In the genomic region with DNA sequence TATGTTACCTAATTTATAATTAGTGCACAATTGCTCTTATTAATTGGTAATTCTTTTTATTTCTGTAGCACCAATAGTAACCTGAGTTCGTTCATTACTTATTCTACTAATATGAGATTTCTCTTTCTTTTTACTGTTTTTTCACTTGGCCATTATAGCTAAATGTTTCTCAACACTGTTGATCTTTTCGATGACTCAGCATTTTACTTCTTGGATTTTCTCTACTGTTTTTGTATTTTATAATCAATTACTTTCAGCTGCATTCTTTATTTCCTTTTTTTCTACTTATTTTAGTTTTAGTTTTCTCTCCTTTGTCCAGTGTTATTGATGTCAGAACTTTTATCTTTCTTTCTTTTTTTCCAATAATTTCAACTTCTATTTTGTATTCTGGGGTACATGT, we compare ENCODE assay signal across 16 cellular contexts.
DNase-seq lines count a peak whose midpoint lies in the region; ATAC-seq, FAIRE-seq and TF ChIP-seq lines count a peak whose summit lies in the region.
"Had no signal": no experiment of that assay in that cellular context is flagged by ENCODE, and none has a peak within 500 bp of the region (broad histone marks: within the 10 kb centered on the region; RNA-seq: fewer than 3 reads in every experiment).

No MANE protein-coding gene starts in this region.

- no peak for TF ChIP-seq CTCF in HepG2 (CRISPR knock-in tag; IDR thresholded peaks at IDR 0.05)
- TF ChIP-seq CTCF in right lobe of liver (IDR thresholded peaks at IDR 0.05) = no peak
- no peak for TF ChIP-seq CTCF in K562 (IDR thresholded peaks at IDR 0.05 in 2 of 3, conservative IDR thresholded peaks at IDR 0.05 in 1 of 3; ENCODE audit: insufficient read depth in 2 of 3, low read depth in 1 of 3, low read length in 3 of 3)
- TF ChIP-seq CTCF in kidney (IDR thresholded peaks at IDR 0.05; ENCODE audit: borderline replicate concordance, extremely low read depth, insufficient read depth) = no peak

- H3K4me2 ChIP-seq in HepG2 (ENCODE audit: low read depth, low read length) (no peak overlapping the region), K562 (ENCODE audit: insufficient read depth, low read length) (no peak overlapping the region)

- POLR2A ChIA-PET in HepG2 (lab: Yijun Ruan, JAX) (no interaction called here), K562 (lab: Yijun Ruan, JAX) (no interaction called here)

- H3K4me3 ChIP-seq in HepG2 (replicated peaks in 1 of 3; ENCODE audit: insufficient read depth in 1 of 3, low read depth in 2 of 3, low read length in 3 of 3) = no peak overlapping the region
- H3K4me3 ChIP-seq in right lobe of liver = no peak overlapping the region
- H3K4me3 ChIP-seq in K562 = no peak overlapping the region
- H3K4me3 ChIP-seq in kidney (ENCODE audit: low read length in 2 of 2) = no peak overlapping the region

- H3K4me1 ChIP-seq in HepG2 (ENCODE audit: insufficient read depth, low read length) = no peaks in the 10 kb centered on the region
- H3K4me1 ChIP-seq in right lobe of liver = no peaks in the 10 kb centered on the region
- no peaks in the 10 kb centered on the region for H3K4me1 ChIP-seq in K562 (replicated peaks in 1 of 2; ENCODE audit: control insufficient read depth in 2 of 2, insufficient read depth in 2 of 2, low read length in 2 of 2)
- H3K4me1 ChIP-seq in kidney (ENCODE audit: control insufficient read depth in 1 of 2, insufficient read depth in 1 of 2, low read depth in 1 of 2, low read length in 2 of 2) = no peaks in the 10 kb centered on the region
- H3K4me1 ChIP-seq: Caco-2 had no signal

- H3K9me1 ChIP-seq in K562 (ENCODE audit: control insufficient read depth, insufficient read depth, low read length) = no peaks in the 10 kb centered on the region

- H3K79me2 ChIP-seq in HepG2 (ENCODE audit: insufficient read depth, low read length) (no peaks in the 10 kb centered on the region), K562 (ENCODE audit: control insufficient read depth, insufficient read depth, low read length) (no peaks in the 10 kb centered on the region)

- CTCF ChIA-PET in HepG2 (lab: Yijun Ruan, JAX; ENCODE audit: low intra/inter-chr PET ratio, low total read pairs) = no interaction called here
- CTCF ChIA-PET in K562 (lab: Yijun Ruan, JAX; ENCODE audit: low intra/inter-chr PET ratio) = no interaction called here

- H3K27me3 ChIP-seq in HepG2 (ENCODE audit: control insufficient read depth in 1 of 2, insufficient read depth in 2 of 2, low read length in 2 of 2) (no peaks in the 10 kb centered on the region), right lobe of liver (no peaks in the 10 kb centered on the region), K562 (ENCODE audit: control insufficient read depth in 2 of 2, insufficient read depth in 2 of 2, low read length in 2 of 2) (no peaks in the 10 kb centered on the region)

- no peak overlapping the region for H2AFZ ChIP-seq in HepG2 (ENCODE audit: low read length)
- no peak overlapping the region for H2AFZ ChIP-seq in K562 (ENCODE audit: low read depth, low read length)

- ATAC-seq in HepG2 (no peak), right lobe of liver (no peak), K562 (no peak), HG03095 (IDR thresholded peaks at IDR 0.05; ENCODE audit: unreplicated experiment) (no peak)
- ATAC-seq: HCT116 had no signal

- H3K9ac ChIP-seq in HepG2 (ENCODE audit: insufficient read depth, low read depth, low read length) = no peak overlapping the region
- H3K9ac ChIP-seq in K562 (ENCODE audit: insufficient read depth in 1 of 2, low read depth in 2 of 2, low read length in 2 of 2) = no peak overlapping the region
- H3K9ac ChIP-seq in kidney (ENCODE audit: low read length in 2 of 2) = no peak overlapping the region

- no peak for FAIRE-seq in HepG2 (lab: Jason Lieb, UNC)
- no peak for FAIRE-seq in K562 (lab: Jason Lieb, UNC)
- FAIRE-seq in kidney (lab: Jason Lieb, UNC) = peak; percentile 3
- FAIRE-seq in RCC 7860 (lab: Jason Lieb, UNC) = no peak
- FAIRE-seq: G401.6, GM12892 had no signal

- TF ChIP-seq EP300 in HepG2 (IDR thresholded peaks at IDR 0.05; ENCODE audit: low read depth in 2 of 2, low read length in 2 of 2) (no peak), HepG2 (CRISPR knock-in tag; IDR thresholded peaks at IDR 0.05; ENCODE audit: borderline replicate concordance) (no peak), K562 (IDR thresholded peaks at IDR 0.05; ENCODE audit: low read length) (no peak)

- H3K9me3 ChIP-seq in HepG2 (ENCODE audit: low read length) (peaks cover 94% of the 10 kb centered on the region), right lobe of liver (no peaks in the 10 kb centered on the region), K562 (replicated peaks; ENCODE audit: control insufficient read depth, insufficient read depth, low read depth, low read length) (no peaks in the 10 kb centered on the region), kidney (ENCODE audit: control insufficient read depth in 1 of 2, low read length in 2 of 2) (peaks cover 0 to 6% of the 10 kb centered on the region in 2 donors)
- H3K9me3 ChIP-seq: Caco-2 had no signal

- TF ChIP-seq POLR2A in HepG2 (IDR thresholded peaks at IDR 0.05; ENCODE audit: insufficient read depth in 1 of 2, low read depth in 2 of 2, low read length in 2 of 2) (no peak), right lobe of liver (IDR thresholded peaks at IDR 0.05) (no peak), K562 (conservative IDR thresholded peaks at IDR 0.05) (no peak)

- no TSS peak for BruUV-seq in HepG2 (replicated peaks; lab: Mats Ljungman, UMichigan)
- BruUV-seq in K562 (replicated peaks; lab: Mats Ljungman, UMichigan) = no TSS peak

- H3K36me3 ChIP-seq in HepG2 (replicated peaks in 1 of 2; ENCODE audit: control insufficient read depth in 1 of 2, insufficient read depth in 2 of 2, low read length in 2 of 2) = no peaks in the 10 kb centered on the region
- H3K36me3 ChIP-seq in right lobe of liver = no peaks in the 10 kb centered on the region
- no peaks in the 10 kb centered on the region for H3K36me3 ChIP-seq in K562 (ENCODE audit: control insufficient read depth, insufficient read depth, low read length)
- H3K36me3 ChIP-seq in kidney (ENCODE audit: control insufficient read depth in 1 of 2, insufficient read depth in 2 of 2, low read length in 2 of 2) = no peaks in the 10 kb centered on the region

- 5% methylated on average over 2 of the region's 2 CpGs for WGBS in HepG2 (ENCODE audit: low lambda C conversion rate)
- WGBS in right lobe of liver (ENCODE audit: insufficient coverage, low coverage, low lambda C conversion rate, missing lambda C conversion rate) = 34% methylated on average over 2 of the region's 2 CpGs
- WGBS in K562 (ENCODE audit: insufficient coverage, low coverage, missing lambda C conversion rate) = 0% methylated on average over 2 of the region's 2 CpGs

- H4K20me1 ChIP-seq in HepG2 (ENCODE audit: insufficient read depth, low read length) (no peaks in the 10 kb centered on the region), K562 (replicated peaks; ENCODE audit: control insufficient read depth, insufficient read depth, low read length) (no peaks in the 10 kb centered on the region)

- H3K27ac ChIP-seq in HepG2 (ENCODE audit: extremely low read length, insufficient read depth, low read length) (no peak overlapping the region), right lobe of liver (no peak overlapping the region), K562 (ENCODE audit: extremely low read depth, low read depth, low read length) (no peak overlapping the region), kidney (ENCODE audit: low read depth in 2 of 2, low read length in 2 of 2) (no peak overlapping the region)

- in situ Hi-C loops in HepG2 (cut with HindIII; ENCODE audit: extremely low pct_ligation_motif_present, low pct_unique_long_range_greater_than_20kb) (no loop called here), K562 (cut with MboI) (no loop called here)

- intact Hi-C loops in HepG2 (cut with micrococcal nuclease; ENCODE audit: unreplicated experiment) = no loop called here
- intact Hi-C loops in right lobe of liver (cut with DNase I) = no loop called here
- intact Hi-C loops in K562 (cut with micrococcal nuclease) = no loop called here
- intact Hi-C loops in kidney (cut with DNase I) = no loop called here

- DNase-seq in HepG2 (ENCODE audit: low spot score) = no peak
- no peak for DNase-seq in right lobe of liver
- DNase-seq in K562 (ENCODE audit: extremely low read depth in 1 of 4, low spot score in 3 of 4) = no peak
- no peak for DNase-seq in kidney
- no peak for DNase-seq in RCC 7860 (ENCODE audit: low spot score)
- DNase-seq: 8988T; C1 segment of cervical spinal cord; Caco-2; CD4-positive, alpha-beta memory T cell; DMS153; DND-41; H9 had no signal

- TF ChIP-seq RAD21 in HepG2 (CRISPR knock-in tag; IDR thresholded peaks at IDR 0.05) (no peak), K562 (CRISPR knock-in tag; conservative IDR thresholded peaks at IDR 0.05 in 1 of 2, IDR thresholded peaks at IDR 0.05 in 1 of 2) (no peak)

TF ChIP-seq in HepG2, 621 proteins besides CTCF, POLR2A, EP300 and RAD21:
- TF ChIP-seq, protein P1, sequence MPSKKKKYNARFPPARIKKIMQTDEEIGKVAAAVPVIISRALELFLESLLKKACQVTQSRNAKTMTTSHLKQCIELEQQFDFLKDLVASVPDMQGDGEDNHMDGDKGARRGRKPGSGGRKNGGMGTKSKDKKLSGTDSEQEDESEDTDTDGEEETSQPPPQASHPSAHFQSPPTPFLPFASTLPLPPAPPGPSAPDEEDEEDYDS (CRISPR knock-in tag; IDR thresholded peaks at IDR 0.05) = no peak
- no peak for TF ChIP-seq ZSCAN29 (CRISPR knock-in tag; conservative IDR thresholded peaks at IDR 0.05)
- peak; percentile 100 for TF ChIP-seq MAFF (IDR thresholded peaks at IDR 0.05; ENCODE audit: low read depth, low read length)
- peak; percentile 90 for TF ChIP-seq NFE2L2 (IDR thresholded peaks at IDR 0.05; ENCODE audit: low read length)
- TF ChIP-seq HNRNPLL (IDR thresholded peaks at IDR 0.05; ENCODE audit: low read depth, low read length, poor library complexity, severe bottlenecking) = no peak
- TF ChIP-seq MAFK (conservative IDR thresholded peaks at IDR 0.05 in 1 of 2, IDR thresholded peaks at IDR 0.05 in 1 of 2; ENCODE audit: low read length in 2 of 2) = peak; percentile 99 to 100
TF ChIP-seq in HepG2: peak in this region for 3.

TF ChIP-seq in K562, 482 proteins besides CTCF, POLR2A, EP300 and RAD21 (continues in another document):
- TF ChIP-seq ZNF696 (CRISPR knock-in tag; conservative IDR thresholded peaks at IDR 0.05) (no peak), SMC3 (conservative IDR thresholded peaks at IDR 0.05; ENCODE audit: insufficient read depth, low read depth, low read length) (no peak), HMG20A (CRISPR knock-in tag; conservative IDR thresholded peaks at IDR 0.05) (no peak), NFE2 (IDR thresholded peaks at IDR 0.05; ENCODE audit: low read depth) (peak; percentile 20; the same call in 1 of the 2 replicates)
